18 cellular contexts compared by ENCODE assay signal in genomic region chr1:41509270-41509671, GRCh38.
"Had no signal": no experiment of that assay in that cellular context is flagged by ENCODE, and none has a peak within 500 bp of the region (broad histone marks: within the 10 kb centered on the region; RNA-seq: fewer than 3 reads in every experiment).

No MANE protein-coding gene starts in this region.

- H3K9me3 Mint-ChIP-seq: activated B cell treated with CpG ODN at 0.5 μM for 24 hours; activated naive CD8-positive, alpha-beta T cell treated with anti-CD3 and anti-CD28 coated beads for 36 hours; natural killer cell; type B pancreatic cell had no signal

- H3K27ac Mint-ChIP-seq: activated B cell treated with CpG ODN at 0.5 μM for 24 hours; activated CD8-positive, alpha-beta T cell treated with anti-CD3 and anti-CD28 coated beads, Interleukin-2, amount 10 ng/mL, durations not matched to agents 7 days and 5 days; activated naive CD8-positive, alpha-beta T cell treated with anti-CD3 and anti-CD28 coated beads for 36 hours; natural killer cell had no signal

- DNase-seq: activated B cell treated with CpG ODN at 0.5 μM for 24 hours; activated CD4-positive, alpha-beta T cell treated with anti-CD3 and anti-CD28 coated beads for 4 hours; activated CD8-positive, alpha-beta T cell treated with anti-CD3 and anti-CD28 coated beads, Interleukin-2, amount 10 ng/mL, durations not matched to agents 7 days and 5 days; activated effector memory CD4-positive, alpha-beta T cell treated with Interleukin-2 at 50 U/mL for 16 hours; activated naive CD8-positive, alpha-beta T cell treated with anti-CD3 and anti-CD28 coated beads for 36 hours; activated T-cell treated with anti-CD3 and anti-CD28 coated beads, Interleukin-2, amount 50 U/mL, for 48 hours; body of pancreas; central memory CD4-positive, alpha-beta T cell; dorsolateral prefrontal cortex; natural killer cell; right lobe of liver; small intestine; stimulated activated CD4-positive, alpha-beta T cell treated with anti-CD3 and anti-CD28 coated beads, Interleukin-15, amount 100 ng/mL, for 24 hours; stimulated activated CD4-positive, alpha-beta T cell treated with anti-CD3 and anti-CD28 coated beads, Interleukin-2, amount 100 ng/mL, for 48 hours; T-helper 9 cell; testis had no signal

- H3K36me3 Mint-ChIP-seq: natural killer cell, type B pancreatic cell had no signal

- ATAC-seq: activated CD8-positive, alpha-beta T cell treated with anti-CD3 and anti-CD28 coated beads, Interleukin-2, amount 10 ng/mL, durations not matched to agents 7 days and 5 days; body of pancreas; natural killer cell; pancreas; right lobe of liver had no signal

- H3K27me3 Mint-ChIP-seq: activated B cell treated with CpG ODN at 0.5 μM for 24 hours; activated naive CD8-positive, alpha-beta T cell treated with anti-CD3 and anti-CD28 coated beads for 36 hours had no signal

- H3K4me3 Mint-ChIP-seq: activated B cell treated with CpG ODN at 0.5 μM for 24 hours; activated CD8-positive, alpha-beta T cell treated with anti-CD3 and anti-CD28 coated beads, Interleukin-2, amount 10 ng/mL, durations not matched to agents 7 days and 5 days; activated naive CD8-positive, alpha-beta T cell treated with anti-CD3 and anti-CD28 coated beads for 36 hours; natural killer cell; type B pancreatic cell had no signal
